Comparison of ENCODE assay signal across 8 cellular contexts in genomic region chr3:61903931-61904657, GRCh38.
DNase-seq lines count a peak whose midpoint lies in the region; ATAC-seq and TF ChIP-seq lines count a peak whose summit lies in the region.

No MANE protein-coding gene starts in this region.

- H3K9ac ChIP-seq in skeletal muscle tissue (ENCODE audit: low read depth in 1 of 3, low read length in 3 of 3): peak overlapping the region; percentile 60 to 79 (median 61)

- no peaks in the 10 kb centered on the region for H3K27me3 ChIP-seq in gastroesophageal sphincter
- H3K27me3 ChIP-seq in skeletal muscle tissue (ENCODE audit: control insufficient read depth in 3 of 3, insufficient read depth in 3 of 3, low read length in 3 of 3): no peaks in the 10 kb centered on the region

- H3K27ac ChIP-seq in gastroesophageal sphincter (peak overlapping the region; percentile 35 to 63 (median 54)), skeletal muscle tissue (ENCODE audit: low read depth, low read length) (peak overlapping the region; percentile 73)

- WGBS in gastroesophageal sphincter (ENCODE audit: low coverage in 1 of 2), 2 donors: 14 to 23% methylated on average over 3 to 4 of the region's 4 CpGs

- H3K36me3 ChIP-seq in gastroesophageal sphincter: no peaks in the 10 kb centered on the region
- no peaks in the 10 kb centered on the region for H3K36me3 ChIP-seq in skeletal muscle tissue (ENCODE audit: control insufficient read depth in 3 of 3, insufficient read depth in 3 of 3, low read length in 3 of 3)

- TF ChIP-seq POLR2A in gastroesophageal sphincter (IDR thresholded peaks at IDR 0.05): no peak

- ATAC-seq in gastroesophageal sphincter (peak; percentile 69), HG03439 (IDR thresholded peaks at IDR 0.05; ENCODE audit: unreplicated experiment) (no peak)

- TF ChIP-seq EP300 in gastroesophageal sphincter (IDR thresholded peaks at IDR 0.05): no peak

- H3K9me3 ChIP-seq in gastroesophageal sphincter (no peaks in the 10 kb centered on the region), skeletal muscle tissue (ENCODE audit: control insufficient read depth in 3 of 3, low read length in 3 of 3) (no peaks in the 10 kb centered on the region)

- H3K4me1 ChIP-seq in gastroesophageal sphincter: peaks cover 8 to 35% (median 16%) of the 10 kb centered on the region in 3 donors
- H3K4me1 ChIP-seq in skeletal muscle tissue (ENCODE audit: control insufficient read depth in 3 of 3, insufficient read depth in 3 of 3, low read length in 3 of 3): peaks cover 22 to 28% (median 22%) of the 10 kb centered on the region in 3 donors

- no peak overlapping the region for H3K4me3 ChIP-seq in gastroesophageal sphincter
- H3K4me3 ChIP-seq in skeletal muscle tissue (ENCODE audit: low read length in 3 of 3): peak overlapping the region; percentile 15 to 49 (median 29)

- peak in 2 of 3 experiments; percentile 2 to 61 for DNase-seq in NCI-H1417 (lab: John Stamatoyannopoulos, UW)
- DNase-seq in NCI-H1417 treated with DMSO at 0.1 percent for 48 hours (lab: John Stamatoyannopoulos, UW): no peak
- DNase-seq in NCI-H524 treated with DMSO at 0.1 percent for 48 hours (lab: John Stamatoyannopoulos, UW): peak; percentile 48
- no peak for DNase-seq in HK-2 (ENCODE audit: unreplicated experiment)
- no peak for DNase-seq in ecto neural progenitor cell (ENCODE audit: low spot score)

- no peak for TF ChIP-seq CTCF in gastroesophageal sphincter (IDR thresholded peaks at IDR 0.05)

Comparison
In these comparisons a context has a peak if more than half of its experiments do, and no peak if none do; other contexts are left out.
1. DNase-seq: peak in NCI-H1417 (2 of 3) and NCI-H524 treated with DMSO at 0.1 percent for 48 hours (single experiment); none in NCI-H1417 treated with DMSO at 0.1 percent for 48 hours (single experiment), HK-2 (single experiment) and ecto neural progenitor cell (single experiment).
2. H3K4me3 ChIP-seq: peak in skeletal muscle tissue (3 of 3); none in gastroesophageal sphincter (0 of 2).